Comparison of ENCODE assay signal across 1 cellular context in genomic region chr9:109037946-109038345, GRCh38.
TF ChIP-seq lines count a peak whose summit lies in the region.

No MANE protein-coding gene starts in this region.

TF ChIP-seq in SK-N-SH, 30 proteins besides CTCF, POLR2A, EP300 and RAD21 (continued from another document):
- TF ChIP-seq REST (IDR thresholded peaks at IDR 0.05; ENCODE audit: low read depth, low read length) (no peak), RFX5 (IDR thresholded peaks at IDR 0.05; ENCODE audit: low read length) (no peak), FOXJ3 (CRISPR knock-in tag; IDR thresholded peaks at IDR 0.05) (no peak), POLR2AphosphoS5 (IDR thresholded peaks at IDR 0.05; ENCODE audit: low read depth, low read length) (no peak), JUND (IDR thresholded peaks at IDR 0.05) (no peak), CHD2 (IDR thresholded peaks at IDR 0.05; ENCODE audit: low read length, partially characterized antibody) (no peak), TEAD4 (IDR thresholded peaks at IDR 0.05; ENCODE audit: borderline replicate concordance, insufficient read depth) (no peak), GATA2 (CRISPR knock-in tag; IDR thresholded peaks at IDR 0.05) (no peak), MEF2A (IDR thresholded peaks at IDR 0.05; ENCODE audit: borderline replicate concordance, low read depth) (no peak), FOSL2 (IDR thresholded peaks at IDR 0.05; ENCODE audit: borderline replicate concordance, low read depth) (no peak), USF1 (IDR thresholded peaks at IDR 0.05; ENCODE audit: borderline replicate concordance, low read depth) (no peak), TAF1 (IDR thresholded peaks at IDR 0.05; ENCODE audit: borderline replicate concordance, low read depth, low read length) (no peak), SIN3A (IDR thresholded peaks at IDR 0.05; ENCODE audit: borderline replicate concordance, low read depth, low read length) (no peak), MXI1 (IDR thresholded peaks at IDR 0.05; ENCODE audit: low read depth, low read length) (no peak)
- TF ChIP-seq, protein P1, sequence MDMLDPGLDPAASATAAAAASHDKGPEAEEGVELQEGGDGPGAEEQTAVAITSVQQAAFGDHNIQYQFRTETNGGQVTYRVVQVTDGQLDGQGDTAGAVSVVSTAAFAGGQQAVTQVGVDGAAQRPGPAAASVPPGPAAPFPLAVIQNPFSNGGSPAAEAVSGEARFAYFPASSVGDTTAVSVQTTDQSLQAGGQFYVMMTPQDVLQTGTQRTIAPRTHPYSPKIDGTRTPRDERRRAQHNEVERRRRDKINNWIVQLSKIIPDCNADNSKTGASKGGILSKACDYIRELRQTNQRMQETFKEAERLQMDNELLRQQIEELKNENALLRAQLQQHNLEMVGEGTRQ (IDR thresholded peaks at IDR 0.05; ENCODE audit: borderline replicate concordance, low read depth, low read length), result no peak
- TF ChIP-seq, protein P2, sequence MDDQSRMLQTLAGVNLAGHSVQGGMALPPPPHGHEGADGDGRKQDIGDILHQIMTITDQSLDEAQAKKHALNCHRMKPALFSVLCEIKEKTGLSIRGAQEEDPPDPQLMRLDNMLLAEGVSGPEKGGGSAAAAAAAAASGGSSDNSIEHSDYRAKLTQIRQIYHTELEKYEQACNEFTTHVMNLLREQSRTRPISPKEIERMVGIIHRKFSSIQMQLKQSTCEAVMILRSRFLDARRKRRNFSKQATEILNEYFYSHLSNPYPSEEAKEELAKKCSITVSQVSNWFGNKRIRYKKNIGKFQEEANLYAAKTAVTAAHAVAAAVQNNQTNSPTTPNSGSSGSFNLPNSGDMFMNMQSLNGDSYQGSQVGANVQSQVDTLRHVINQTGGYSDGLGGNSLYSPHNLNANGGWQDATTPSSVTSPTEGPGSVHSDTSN (IDR thresholded peaks at IDR 0.05), result no peak
